Comparison of ENCODE assay signal across 8 cellular contexts in genomic region chr10:62095341-62096071, GRCh38.
DNase-seq lines count a peak whose midpoint lies in the region; ATAC-seq and TF ChIP-seq lines count a peak whose summit lies in the region.

No MANE protein-coding gene starts in this region.

- CTCF ChIA-PET in Caco-2 (lab: Charles Lee), result interaction anchor here (0.6 kb wide), 1 partner anchor 246 kb away, joined by 3 read pairs; no protein-coding TSS in a partner anchor

- H3K4me2 ChIP-seq in trophoblast cell (ENCODE audit: low read length), result no peak overlapping the region
- no peak overlapping the region for H3K4me2 ChIP-seq in MM.1S (ENCODE audit: low read depth, low read length)

- H3K79me2 ChIP-seq in trophoblast cell (ENCODE audit: control insufficient read depth, insufficient read depth, low read length, poor library complexity) (peaks cover 7% of the 10 kb centered on the region), MM.1S (ENCODE audit: low read length) (peaks cover 18% of the 10 kb centered on the region)

- no peaks in the 10 kb centered on the region for H3K27me3 Mint-ChIP-seq in Caco-2 (ENCODE audit: insufficient read depth, unreplicated experiment)

- no peak overlapping the region for H2AK5ac ChIP-seq in trophoblast cell (ENCODE audit: low read length)

- peaks cover 21% of the 10 kb centered on the region for H3K79me1 ChIP-seq in trophoblast cell (ENCODE audit: low read length)

- H3K27ac ChIP-seq in Peyer's patch (peak overlapping the region in 3 of 4 donors; percentile 12 to 31 (median 15)), trophoblast cell (ENCODE audit: low read depth, low read length) (peak overlapping the region; percentile 26), MM.1S (ENCODE audit: low read length) (no peak overlapping the region)

- no peak for TF ChIP-seq POLR2A in Peyer's patch (IDR thresholded peaks at IDR 0.05)

- no peaks in the 10 kb centered on the region for H3K9me3 ChIP-seq in Caco-2
- H3K9me3 ChIP-seq in Peyer's patch, result no peaks in the 10 kb centered on the region
- H3K9me3 ChIP-seq in trophoblast cell (ENCODE audit: insufficient read depth, low read depth, low read length), result no peaks in the 10 kb centered on the region
- H3K9me3 ChIP-seq in MM.1S (replicated peaks; ENCODE audit: insufficient read depth, low read length), result no peaks in the 10 kb centered on the region

- H3K4me3 ChIP-seq in Caco-2 (ENCODE audit: low read depth, low read length), result no peak overlapping the region
- no peak overlapping the region for H3K4me3 ChIP-seq in Peyer's patch
- H3K4me3 ChIP-seq in trophoblast cell (ENCODE audit: low read depth, low read length), result no peak overlapping the region
- no peak overlapping the region for H3K4me3 ChIP-seq in MM.1S (ENCODE audit: low read length)

- H4K91ac ChIP-seq in trophoblast cell (ENCODE audit: low read depth, low read length), result no peak overlapping the region

- peak overlapping the region; percentile 88 for H3K27ac Mint-ChIP-seq in Caco-2 (ENCODE audit: unreplicated experiment)

- H2BK12ac ChIP-seq in trophoblast cell (ENCODE audit: low read length), result peak overlapping the region; percentile 10

- H2AFZ ChIP-seq in trophoblast cell (ENCODE audit: insufficient read depth, low read length, poor library complexity), result no peak overlapping the region
- no peak overlapping the region for H2AFZ ChIP-seq in MM.1S (ENCODE audit: low read length)

- intact Hi-C loops in Caco-2 (cut with micrococcal nuclease; ENCODE audit: unreplicated experiment), result loop anchor here (2.0 kb wide), 4 partner anchors 47 to 245 kb away; no protein-coding TSS in a partner anchor

- H4K20me1 ChIP-seq in MM.1S (ENCODE audit: insufficient read depth, low read length), result no peaks in the 10 kb centered on the region

- H3K4me3 Mint-ChIP-seq in Caco-2 (ENCODE audit: unreplicated experiment), result peak overlapping the region; percentile 35

- H3K27me3 ChIP-seq in Caco-2 (replicated peaks; ENCODE audit: control insufficient read depth, insufficient read depth, low read length), result no peaks in the 10 kb centered on the region
- H3K27me3 ChIP-seq in Peyer's patch, result no peaks in the 10 kb centered on the region
- no peaks in the 10 kb centered on the region for H3K27me3 ChIP-seq in trophoblast cell (ENCODE audit: insufficient read depth, low read length)
- no peaks in the 10 kb centered on the region for H3K27me3 ChIP-seq in MM.1S (replicated peaks; ENCODE audit: insufficient read depth, low read length)

- H3K4ac ChIP-seq in trophoblast cell (ENCODE audit: low read depth, low read length), result no peak overlapping the region

- TF ChIP-seq CTCF in Caco-2 (IDR thresholded peaks at IDR 0.05; ENCODE audit: insufficient read depth in 1 of 2, low read depth in 1 of 2, low read length in 1 of 2, severe bottlenecking in 1 of 2, unreplicated experiment in 1 of 2), result no peak
- no peak for TF ChIP-seq CTCF in Peyer's patch (IDR thresholded peaks at IDR 0.05)
- TF ChIP-seq CTCF in MM.1S (IDR thresholded peaks at IDR 0.05; ENCODE audit: low read length), result no peak

- H4K12ac ChIP-seq in trophoblast cell (ENCODE audit: low read depth, low read length), result no peak overlapping the region

- BruUV-seq in Caco-2 (replicated peaks; lab: Mats Ljungman, UMichigan), result no TSS peak

- DNase-seq in Caco-2 (peak in 1 of 2 experiments; percentile 82), Peyer's patch (no peak), fibroblast of peridontal ligament (ENCODE audit: extremely low read depth) (peak; percentile 95), trophoblast cell (no peak), cerebellar nuclear complex (lab: John Stamatoyannopoulos, UW) (no peak), MM.1S (no peak), NCI-H82 (lab: John Stamatoyannopoulos, UW) (no peak)

- POLR2A ChIA-PET in Caco-2 (lab: Charles Lee), result interaction anchor here (0.6 to 0.8 kb wide), 3 partner anchors 49 to 173 kb away, joined by 3 to 5 read pairs (median 5); partner anchors contain the start of gene RTKN2

- no peak overlapping the region for H2BK120ac ChIP-seq in trophoblast cell (ENCODE audit: insufficient read depth, low read length, poor library complexity)

- ATAC-seq in HG02981 (IDR thresholded peaks at IDR 0.05; ENCODE audit: unreplicated experiment), result no peak

- H3K36me3 ChIP-seq in Caco-2 (ENCODE audit: control insufficient read depth, insufficient read depth, low read length), result peaks cover 18% of the 10 kb centered on the region
- H3K36me3 ChIP-seq in Peyer's patch, result peaks cover 0 to 27% (median 0%) of the 10 kb centered on the region in 3 donors
- H3K36me3 ChIP-seq in trophoblast cell (ENCODE audit: control insufficient read depth in 1 of 2, insufficient read depth in 2 of 2, low read length in 2 of 2), result peaks cover 15 to 19% of the 10 kb centered on the region in 2 experiments
- peaks cover 32% of the 10 kb centered on the region for H3K36me3 ChIP-seq in MM.1S (replicated peaks; ENCODE audit: insufficient read depth, low read length)

- H3K9me2 ChIP-seq in MM.1S (replicated peaks; ENCODE audit: insufficient read depth, low read length), result no peaks in the 10 kb centered on the region

- no peak overlapping the region for H3K14ac ChIP-seq in trophoblast cell (ENCODE audit: low read length)

- H3F3A ChIP-seq in MM.1S (ENCODE audit: insufficient read depth, low read length), result peaks cover 5% of the 10 kb centered on the region; the same call in 1 of the 2 replicates

- no peak overlapping the region for H3K18ac ChIP-seq in trophoblast cell (ENCODE audit: low read length)

- no peak overlapping the region for H4K8ac ChIP-seq in trophoblast cell (ENCODE audit: low read depth, low read length)

- peaks cover 69% of the 10 kb centered on the region for H3K4me1 Mint-ChIP-seq in Caco-2 (ENCODE audit: low read depth, unreplicated experiment)

- H3K9ac ChIP-seq in trophoblast cell (ENCODE audit: low read length) (no peak overlapping the region), MM.1S (ENCODE audit: low read length) (no peak overlapping the region)

- no peak overlapping the region for H3K23ac ChIP-seq in trophoblast cell (ENCODE audit: low read length)

- H2BK5ac ChIP-seq in trophoblast cell (ENCODE audit: low read depth, low read length, poor library complexity), result no peak overlapping the region

- no peaks in the 10 kb centered on the region for H3K9me3 Mint-ChIP-seq in Caco-2 (ENCODE audit: unreplicated experiment)

- no CpG with 5 or more reads among the region's 10 CpGs for whole genome bisulfite sequencing in trophoblast cell (ENCODE audit: extremely low coverage, insufficient coverage, insufficient read length)

- H3K36me3 Mint-ChIP-seq in Caco-2 (ENCODE audit: insufficient read depth, unreplicated experiment), result peaks cover 93% of the 10 kb centered on the region

- H3K4me1 ChIP-seq in Caco-2 (peaks cover 84% of the 10 kb centered on the region), Peyer's patch (peaks cover 0 to 5% (median 0%) of the 10 kb centered on the region in 4 donors), trophoblast cell (ENCODE audit: control insufficient read depth in 1 of 2, insufficient read depth in 2 of 2, low read length in 2 of 2) (peaks cover 18 to 24% of the 10 kb centered on the region in 2 experiments), MM.1S (ENCODE audit: low read length) (no peaks in the 10 kb centered on the region)
